Comparison of ENCODE assay signal across 8 cellular contexts in the genomic region with DNA sequence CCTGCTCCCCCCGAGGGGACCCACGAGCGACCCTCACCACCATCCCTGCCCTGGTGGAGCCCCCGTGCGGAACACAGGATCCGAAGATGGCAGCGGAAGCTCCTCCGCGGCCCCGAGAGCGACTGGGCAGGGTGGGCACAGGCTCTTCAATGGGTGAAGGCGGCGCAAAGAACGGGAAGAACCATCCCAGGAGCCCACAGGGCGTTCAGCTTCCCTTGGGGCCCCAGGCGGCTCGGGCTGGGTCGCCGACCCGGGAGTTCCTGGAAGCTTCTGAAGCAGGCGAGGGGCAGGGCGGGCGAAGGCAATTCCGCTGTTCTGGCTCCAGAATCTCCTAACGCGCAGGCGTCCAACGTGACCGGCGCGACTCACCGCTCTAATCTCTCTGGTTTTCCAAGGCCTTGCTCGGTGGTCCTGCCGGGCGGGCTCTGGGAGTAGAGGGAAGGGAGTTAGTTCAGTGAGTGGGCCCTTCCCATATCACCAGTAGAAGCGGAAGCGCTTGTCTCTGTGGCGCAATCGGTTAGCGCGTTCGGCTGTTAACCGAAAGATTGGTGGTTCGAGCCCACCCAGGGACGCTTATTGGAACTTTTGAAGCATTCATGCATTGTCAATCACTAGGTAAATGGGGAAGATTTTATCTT. TPM values are rescaled to one million over a fixed set of nuclear protein-coding genes. Genes with fewer than 3 reads are reported as not detected.
A peak's percentile ranks its signal among the peaks of the same experiment; 100 is the strongest.
DNase-seq lines count a peak whose midpoint lies in the region; ATAC-seq and TF ChIP-seq lines count a peak whose summit lies in the region.
"Not testable (repeated sequence)": the region's sequence is repeated elsewhere in the genome, so short reads cannot be mapped to it uniquely, and the experiment has no call there.

No MANE protein-coding gene starts in this region.

- H3K27ac Mint-ChIP-seq in dendritic cell treated with granulocyte-macrophage colony-stimulating factor and Interleukin-4, amounts not matched to agents 40 ng/mL and 50 ng/mL, for 4 days, result peak overlapping the region; percentile 96
- peak overlapping the region; percentile 86 to 98 (median 96) for H3K27ac Mint-ChIP-seq in naive thymus-derived CD8-positive, alpha-beta T cell

- CTCF ChIA-PET in AG04449 (lab: Yijun Ruan, JAX), result interaction anchor here (1.0 to 1.1 kb wide), 2 partner anchors 182 to 268 kb away, joined by 3 to 4 read pairs; no protein-coding TSS in a partner anchor

- peak; percentile 79 to 82 for ATAC-seq in activated T-cell treated with anti-CD3 and anti-CD28 coated beads, Interleukin-2, amount 50 U/mL, for 4 hours
- ATAC-seq in naive thymus-derived CD8-positive, alpha-beta T cell, result peak; percentile 77 to 87

- not testable (repeated sequence) for H4K20me1 ChIP-seq in hepatocyte (ENCODE audit: insufficient read depth, poor library complexity, severe bottlenecking)

- not testable (repeated sequence) for H3K9me3 Mint-ChIP-seq in activated T-cell treated with anti-CD3 and anti-CD28 coated beads, Interleukin-2, amount 50 U/mL, for 4 hours; dendritic cell treated with granulocyte-macrophage colony-stimulating factor and Interleukin-4, amounts not matched to agents 40 ng/mL and 50 ng/mL, for 4 days; naive thymus-derived CD8-positive, alpha-beta T cell

- H3K36me3 Mint-ChIP-seq in activated T-cell treated with anti-CD3 and anti-CD28 coated beads, Interleukin-2, amount 50 U/mL, for 4 hours (ENCODE audit: insufficient read depth); dendritic cell treated with granulocyte-macrophage colony-stimulating factor and Interleukin-4, amounts not matched to agents 40 ng/mL and 50 ng/mL, for 4 days (ENCODE audit: low read depth); naive thymus-derived CD8-positive, alpha-beta T cell: not testable (repeated sequence)

- not testable (repeated sequence) for H3K36me3 ChIP-seq in hepatocyte (replicated peaks; ENCODE audit: insufficient read depth, low read depth)

- peaks cover 24% of the 10 kb centered on the region for H3K4me1 Mint-ChIP-seq in activated T-cell treated with anti-CD3 and anti-CD28 coated beads, Interleukin-2, amount 50 U/mL, for 4 hours (ENCODE audit: low read depth)
- peaks cover 18% of the 10 kb centered on the region for H3K4me1 Mint-ChIP-seq in dendritic cell treated with granulocyte-macrophage colony-stimulating factor and Interleukin-4, amounts not matched to agents 40 ng/mL and 50 ng/mL, for 4 days (ENCODE audit: low read depth)
- peaks cover 6 to 27% (median 21%) of the 10 kb centered on the region in 4 donors for H3K4me1 Mint-ChIP-seq in naive thymus-derived CD8-positive, alpha-beta T cell

- H3K79me2 ChIP-seq in hepatocyte, result not testable (repeated sequence)

- peak overlapping the region; percentile 89 for H2AFZ ChIP-seq in hepatocyte

- not testable (repeated sequence) for H3K4me1 ChIP-seq in hepatocyte (ENCODE audit: insufficient read depth)

- POLR2A ChIA-PET in AG04449 (lab: Yijun Ruan, JAX), result not testable (repeated sequence)
- POLR2A ChIA-PET in naive thymus-derived CD8-positive, alpha-beta T cell (lab: Charles Lee), result interaction anchor here (0.7 to 5.0 kb wide), 4 partner anchors 11 to 375 kb away, joined by 3 to 48 read pairs (median 6); partner anchors contain the start of gene RNU1-1

- H3K27me3 Mint-ChIP-seq in activated T-cell treated with anti-CD3 and anti-CD28 coated beads, Interleukin-2, amount 50 U/mL, for 4 hours (ENCODE audit: low read depth); dendritic cell treated with granulocyte-macrophage colony-stimulating factor and Interleukin-4, amounts not matched to agents 40 ng/mL and 50 ng/mL, for 4 days; naive thymus-derived CD8-positive, alpha-beta T cell: not testable (repeated sequence)

- peak overlapping the region; percentile 82 for H3K4me2 ChIP-seq in hepatocyte

- DNase-seq in AG04449 (ENCODE audit: low read depth, low spot score), result not testable (repeated sequence)
- DNase-seq in HCEC 1CT, result peak; percentile 75
- DNase-seq in SHP77 (lab: John Stamatoyannopoulos, UW), result peak; percentile 86 to 89
- peak; percentile 42 for DNase-seq in activated T-cell treated with anti-CD3 and anti-CD28 coated beads, Interleukin-2, amount 50 U/mL, for 4 hours
- peak; percentile 85 for DNase-seq in hepatocyte (ENCODE audit: low spot score)
- DNase-seq in naive thymus-derived CD8-positive, alpha-beta T cell, result peak in 9 of 10 donors; percentile 23 to 76 (median 49)
- peak; percentile 77 for DNase-seq in stimulated activated CD4-positive, alpha-beta T cell treated with anti-CD3 and anti-CD28 coated beads, Interleukin-4, amount 100 ng/mL, for 24 hours

- not testable (repeated sequence) for H3K9me3 ChIP-seq in hepatocyte (ENCODE audit: low read depth)

- not testable (repeated sequence) for TF ChIP-seq CTCF in AG04449 (IDR thresholded peaks at IDR 0.05; ENCODE audit: insufficient read depth, low read length, missing control alignments); hepatocyte (IDR thresholded peaks at IDR 0.05; ENCODE audit: poor library complexity)

- not testable (repeated sequence) for H3K9me2 ChIP-seq in hepatocyte (replicated peaks; ENCODE audit: insufficient read depth)

- not testable (repeated sequence) for H3K27me3 ChIP-seq in hepatocyte

- intact Hi-C loops in dendritic cell treated with granulocyte-macrophage colony-stimulating factor and Interleukin-4, amounts not matched to agents 40 ng/mL and 50 ng/mL, for 4 days (cut with micrococcal nuclease), result not testable (repeated sequence)

- H3K27ac ChIP-seq in hepatocyte, result peak overlapping the region; percentile 92

- WGBS in hepatocyte (ENCODE audit: low lambda C conversion rate, missing lambda C conversion rate), result 49% methylated on average over 45 of the region's 45 CpGs

- peak overlapping the region; percentile 88 for H3K4me3 Mint-ChIP-seq in activated T-cell treated with anti-CD3 and anti-CD28 coated beads, Interleukin-2, amount 50 U/mL, for 4 hours
- peak overlapping the region; percentile 81 for H3K4me3 Mint-ChIP-seq in dendritic cell treated with granulocyte-macrophage colony-stimulating factor and Interleukin-4, amounts not matched to agents 40 ng/mL and 50 ng/mL, for 4 days
- peak overlapping the region; percentile 88 to 99 (median 96) for H3K4me3 Mint-ChIP-seq in naive thymus-derived CD8-positive, alpha-beta T cell

- peak overlapping the region; percentile 48 for H3K4me3 ChIP-seq in AG04449 (ENCODE audit: low read depth, low read length)
- peak overlapping the region; percentile 38 for H3K4me3 ChIP-seq in hepatocyte

RNA-seq across cellular contexts. Expression of gene RNU1-2, which starts 6.5 kb away (rescaled TPM):
- 1,000 to 10,000 TPM; 1,321 to 1,622 (median 1,616) TPM for total RNA-seq in activated T-cell treated with anti-CD3 and anti-CD28 coated beads, Interleukin-2, amount 50 U/mL, for 4 hours
- under 0.01 TPM in 2 replicates for total RNA-seq in hepatocyte
- not detected in 2 replicates for polyA plus RNA-seq in hepatocyte
- total RNA-seq in naive thymus-derived CD8-positive, alpha-beta T cell, result 1,000 to 10,000 TPM; 3,449 to 3,916 TPM
- polyA plus RNA-seq in naive thymus-derived CD8-positive, alpha-beta T cell, result 10 to 100 TPM in 1 of 3 donors, not detected in 2; 22.6 TPM

RNA-seq across cellular contexts. Expression of gene CROCC, which starts 32.4 kb away (rescaled TPM):
- total RNA-seq in activated T-cell treated with anti-CD3 and anti-CD28 coated beads, Interleukin-2, amount 50 U/mL, for 4 hours, result 10 to 100 TPM; 20.0 to 24.7 (median 20.3) TPM
- 21.9 and 22.2 TPM in 2 replicates for total RNA-seq in hepatocyte
- polyA plus RNA-seq in hepatocyte, result 23.0 and 23.6 TPM in 2 replicates
- 100 to 1,000 TPM; 117 to 124 TPM for total RNA-seq in naive thymus-derived CD8-positive, alpha-beta T cell
- polyA plus RNA-seq in naive thymus-derived CD8-positive, alpha-beta T cell, result 1 to 10 TPM; 1.2 to 5.4 (median 1.3) TPM

Comparison
In these comparisons a context has a peak if more than half of its experiments do, and no peak if none do; other contexts are left out.
1. RNA of gene RNU1-2, which starts 6.5 kb away (total RNA-seq): 3,449 to 3,916 TPM in naive thymus-derived CD8-positive, alpha-beta T cell and 1,321 to 1,622 TPM in activated T-cell treated with anti-CD3 and anti-CD28 coated beads, Interleukin-2, amount 50 U/mL, for 4 hours; under 0.01 TPM in hepatocyte; every median in the first group is over 1,000 times any median in the second.
2. Peak in every context shown above with its lines, with median percentiles within 50 percentile points of each other: H3K4me3 Mint-ChIP-seq.